14 cellular contexts compared by ENCODE assay signal in genomic region chr10:4316166-4316810, GRCh38.
A peak's percentile ranks its signal among the peaks of the same experiment; 100 is the strongest.
DNase-seq lines count a peak whose midpoint lies in the region; ATAC-seq, FAIRE-seq and TF ChIP-seq lines count a peak whose summit lies in the region.
"Had no signal": no experiment of that assay in that cellular context is flagged by ENCODE, and none has a peak within 500 bp of the region (broad histone marks: within the 10 kb centered on the region; RNA-seq: fewer than 3 reads in every experiment).

No MANE protein-coding gene starts in this region.

- 65 to 76% (median 71%) methylated on average over 13 of the region's 13 CpGs for WGBS in heart left ventricle, 4 donors

- TF ChIP-seq POLR2A in heart left ventricle (IDR thresholded peaks at IDR 0.05): no peak

- H3K27me3 Mint-ChIP-seq in astrocyte (ENCODE audit: low read depth, unreplicated experiment): no peaks in the 10 kb centered on the region
- H3K27me3 Mint-ChIP-seq: progenitor cell of endocrine pancreas had no signal

- H4K20me1 ChIP-seq in astrocyte (ENCODE audit: insufficient read depth, low read length) (no peaks in the 10 kb centered on the region), MM.1S (ENCODE audit: insufficient read depth, low read length) (no peaks in the 10 kb centered on the region)

- DNase-seq in GM03348 (ENCODE audit: low spot score) (peak; percentile 75), astrocyte (ENCODE audit: low read depth) (peak; percentile 95), heart left ventricle (peak in 3 of 5 donors; percentile 27 to 74 (median 49)), MM.1S (no peak)
- DNase-seq in activated CD4-positive, CD25-positive, alpha-beta regulatory T cell treated with anti-CD3 and anti-CD28 coated beads, Interleukin-2, amount 50 U/mL, for 72 hours: no peak
- DNase-seq: activated effector memory CD4-positive, alpha-beta T cell treated with Interleukin-2 at 50 U/mL for 16 hours; effector CD8-positive, alpha-beta T cell; immature natural killer cell; NCI-H1092 had no signal

- no peak overlapping the region for H3K4me3 Mint-ChIP-seq in astrocyte (ENCODE audit: unreplicated experiment)
- H3K4me3 Mint-ChIP-seq: immature natural killer cell had no signal

- H3K4me1 ChIP-seq in astrocyte (ENCODE audit: insufficient read depth, low read length) (peaks cover 3% of the 10 kb centered on the region), heart left ventricle (peaks cover 0 to 18% (median 7%) of the 10 kb centered on the region in 12 donors), skeletal muscle satellite cell (ENCODE audit: control insufficient read depth, insufficient read depth, low read length) (peaks cover 17% of the 10 kb centered on the region), MM.1S (ENCODE audit: low read length) (peaks cover 16% of the 10 kb centered on the region)

- peaks cover 13% of the 10 kb centered on the region for H3K4me1 Mint-ChIP-seq in astrocyte (ENCODE audit: low read depth, unreplicated experiment)
- H3K4me1 Mint-ChIP-seq: immature natural killer cell had no signal

- H3K9me3 ChIP-seq in astrocyte (ENCODE audit: insufficient read depth, low read depth, low read length): no peaks in the 10 kb centered on the region
- no peaks in the 10 kb centered on the region for H3K9me3 ChIP-seq in heart left ventricle
- H3K9me3 ChIP-seq in skeletal muscle satellite cell (replicated peaks; ENCODE audit: low read length): no peaks in the 10 kb centered on the region
- H3K9me3 ChIP-seq in MM.1S (replicated peaks; ENCODE audit: insufficient read depth, low read length): no peaks in the 10 kb centered on the region

- H3K9ac ChIP-seq in astrocyte (ENCODE audit: low read length) (peak overlapping the region; percentile 55), skeletal muscle satellite cell (ENCODE audit: low read depth, low read length) (peak overlapping the region; percentile 86), MM.1S (ENCODE audit: low read length) (no peak overlapping the region)

- H3K4me2 ChIP-seq in astrocyte (ENCODE audit: low read length) (peak overlapping the region; percentile 68), skeletal muscle satellite cell (ENCODE audit: low read length) (peak overlapping the region; percentile 83), MM.1S (ENCODE audit: low read depth, low read length) (no peak overlapping the region)

- ATAC-seq in heart left ventricle: peak; percentile 38 to 87 (median 79)
- no peak for ATAC-seq in HG02571 (IDR thresholded peaks at IDR 0.05; ENCODE audit: unreplicated experiment)
- no peak for ATAC-seq in HG02588 (IDR thresholded peaks at IDR 0.05; ENCODE audit: unreplicated experiment)

- H2AFZ ChIP-seq in astrocyte (ENCODE audit: low read depth, low read length) (no peak overlapping the region), MM.1S (ENCODE audit: low read length) (no peak overlapping the region)

- no peaks in the 10 kb centered on the region for H3K9me3 Mint-ChIP-seq in astrocyte (ENCODE audit: unreplicated experiment)
- H3K9me3 Mint-ChIP-seq: immature natural killer cell had no signal

- intact Hi-C loops in heart left ventricle (cut with DNase I): no loop called here

- H3K4me3 ChIP-seq in astrocyte (ENCODE audit: insufficient read depth, low read depth, low read length): no peak overlapping the region
- no peak overlapping the region for H3K4me3 ChIP-seq in heart left ventricle
- H3K4me3 ChIP-seq in skeletal muscle satellite cell (ENCODE audit: low read length): peak overlapping the region; percentile 63
- H3K4me3 ChIP-seq in MM.1S (ENCODE audit: low read length): no peak overlapping the region

- H3K36me3 ChIP-seq in astrocyte (ENCODE audit: insufficient read depth, low read length) (no peaks in the 10 kb centered on the region), heart left ventricle (no peaks in the 10 kb centered on the region), skeletal muscle satellite cell (ENCODE audit: insufficient read depth, low read length) (no peaks in the 10 kb centered on the region), MM.1S (replicated peaks; ENCODE audit: insufficient read depth, low read length) (no peaks in the 10 kb centered on the region)

- no peaks in the 10 kb centered on the region for H3K9me2 ChIP-seq in MM.1S (replicated peaks; ENCODE audit: insufficient read depth, low read length)

- H3K36me3 Mint-ChIP-seq in astrocyte (ENCODE audit: low read depth, unreplicated experiment): no peaks in the 10 kb centered on the region
- H3K36me3 Mint-ChIP-seq: immature natural killer cell had no signal

- H3F3A ChIP-seq in MM.1S (ENCODE audit: insufficient read depth, low read length): 0 out of 2 replicates have a peak, but pooled peaks cover 3% of the 10 kb centered on the region

- H3K27ac ChIP-seq in astrocyte (ENCODE audit: low read depth, low read length): peak overlapping the region; percentile 73
- peak overlapping the region in 11 of 12 donors; percentile 21 to 82 (median 64) for H3K27ac ChIP-seq in heart left ventricle
- H3K27ac ChIP-seq in MM.1S (ENCODE audit: low read length): no peak overlapping the region
- H3K27ac ChIP-seq: VCaP had no signal

- no peaks in the 10 kb centered on the region for H3K27me3 ChIP-seq in astrocyte (ENCODE audit: insufficient read depth, low read length)
- no peaks in the 10 kb centered on the region for H3K27me3 ChIP-seq in heart left ventricle
- H3K27me3 ChIP-seq in skeletal muscle satellite cell (ENCODE audit: control insufficient read depth, insufficient read depth, low read length): no peaks in the 10 kb centered on the region
- H3K27me3 ChIP-seq in MM.1S (replicated peaks; ENCODE audit: insufficient read depth, low read length): no peaks in the 10 kb centered on the region

- TF ChIP-seq CTCF in astrocyte (IDR thresholded peaks at IDR 0.05; ENCODE audit: insufficient read depth, low read depth, low read length): peak; percentile 9
- peak in 2 of 12 donors; percentile 25 to 29 for TF ChIP-seq CTCF in heart left ventricle (IDR thresholded peaks at IDR 0.05)
- no peak for TF ChIP-seq CTCF in MM.1S (IDR thresholded peaks at IDR 0.05; ENCODE audit: low read length)

- H3K79me2 ChIP-seq in astrocyte (ENCODE audit: insufficient read depth, low read length): no peaks in the 10 kb centered on the region
- no peaks in the 10 kb centered on the region for H3K79me2 ChIP-seq in MM.1S (ENCODE audit: low read length)

- peak overlapping the region; percentile 81 for H3K27ac Mint-ChIP-seq in astrocyte (ENCODE audit: unreplicated experiment)
- H3K27ac Mint-ChIP-seq: immature natural killer cell, progenitor cell of endocrine pancreas had no signal

- FAIRE-seq in astrocyte (lab: Jason Lieb, UNC): peak; percentile 64

Comparison
In these comparisons a context has a peak if more than half of its experiments do, and no peak if none do; other contexts are left out.
1. DNase-seq: peak in GM03348 (single experiment), astrocyte (single experiment) and heart left ventricle (3 of 5); none in MM.1S (single experiment) and activated CD4-positive, CD25-positive, alpha-beta regulatory T cell treated with anti-CD3 and anti-CD28 coated beads, Interleukin-2, amount 50 U/mL, for 72 hours (single experiment).
2. ATAC-seq: peak in heart left ventricle (4 of 4); none in HG02571 (single experiment) and HG02588 (single experiment).